21 cellular contexts compared by ENCODE assay signal in the genomic region with DNA sequence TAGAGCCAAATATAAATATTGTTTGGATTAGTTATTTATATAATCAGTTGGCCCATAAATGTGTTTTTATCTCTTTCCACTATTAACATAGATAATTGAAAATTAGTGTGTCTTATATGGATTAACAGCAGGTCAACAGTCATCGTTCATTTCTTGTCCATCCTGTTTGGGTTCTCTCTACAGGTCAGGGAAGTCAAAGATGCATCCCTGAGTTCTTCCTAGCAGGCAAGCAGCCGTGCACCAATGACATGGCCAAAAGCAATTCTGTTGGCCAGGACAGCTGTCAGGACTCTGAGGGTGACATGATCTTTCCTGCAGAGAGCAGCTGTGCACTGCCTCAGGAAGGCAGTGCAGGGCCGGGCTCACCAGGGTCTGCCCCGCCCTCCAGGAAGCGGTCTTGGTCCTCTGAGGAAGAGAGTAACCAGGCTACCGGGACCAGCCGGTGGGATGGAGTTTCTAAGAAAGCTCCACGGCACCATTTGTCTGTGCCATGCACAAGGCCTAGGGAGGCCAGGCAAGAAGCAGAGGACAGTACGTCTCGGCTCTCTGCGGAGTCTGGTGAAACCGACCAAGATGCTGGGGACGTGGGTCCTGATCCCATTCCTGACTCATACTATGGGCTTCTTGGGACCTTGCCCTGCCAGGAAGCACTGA. TPM values are rescaled to one million over a fixed set of nuclear protein-coding genes. Genes with fewer than 3 reads are reported as not detected.
DNase-seq lines count a peak whose midpoint lies in the region; ATAC-seq, FAIRE-seq and TF ChIP-seq lines count a peak whose summit lies in the region.
"Had no signal": no experiment of that assay in that cellular context is flagged by ENCODE, and none has a peak within 500 bp of the region (broad histone marks: within the 10 kb centered on the region; RNA-seq: fewer than 3 reads in every experiment).

No MANE protein-coding gene starts in this region.

- TF ChIP-seq CTCF in endothelial cell (IDR thresholded peaks at IDR 0.05; ENCODE audit: unreplicated experiment) (no peak), gastrocnemius medialis (IDR thresholded peaks at IDR 0.05 in 4 of 5, conservative IDR thresholded peaks at IDR 0.05 in 1 of 5) (no peak), D721Med (IDR thresholded peaks at IDR 0.05; ENCODE audit: insufficient read depth, missing control alignments) (no peak)

- peaks cover 25% of the 10 kb centered on the region for H3K36me3 Mint-ChIP-seq in endothelial cell (ENCODE audit: low read depth, unreplicated experiment)
- H3K36me3 Mint-ChIP-seq in activated CD8-positive, alpha-beta T cell treated with anti-CD3 and anti-CD28 coated beads, Interleukin-2, amount 10 ng/mL, durations not matched to agents 7 days and 5 days (ENCODE audit: low read depth) = peaks cover 50% of the 10 kb centered on the region

- no peaks in the 10 kb centered on the region for H3K9me3 Mint-ChIP-seq in endothelial cell (ENCODE audit: unreplicated experiment)
- no peaks in the 10 kb centered on the region for H3K9me3 Mint-ChIP-seq in activated CD8-positive, alpha-beta T cell treated with anti-CD3 and anti-CD28 coated beads, Interleukin-2, amount 10 ng/mL, durations not matched to agents 7 days and 5 days (ENCODE audit: insufficient read depth)
- H3K9me3 Mint-ChIP-seq: activated CD8-positive, alpha-beta T cell treated with anti-CD3 and anti-CD28 coated beads for 36 hours; activated naive CD8-positive, alpha-beta T cell treated with anti-CD3 and anti-CD28 coated beads, Interleukin-2, amount 50 U/mL, for 24 hours had no signal

- H3K4me3 ChIP-seq in gastrocnemius medialis = no peak overlapping the region

- peak; percentile 72 for ATAC-seq in left colon
- ATAC-seq in gastrocnemius medialis = peak; percentile 54 to 90
- ATAC-seq in activated CD8-positive, alpha-beta T cell treated with anti-CD3 and anti-CD28 coated beads, Interleukin-2, amount 10 ng/mL, durations not matched to agents 7 days and 5 days = no peak
- no peak for ATAC-seq in HG03342 (IDR thresholded peaks at IDR 0.05; ENCODE audit: unreplicated experiment)
- ATAC-seq: activated CD8-positive, alpha-beta T cell treated with anti-CD3 and anti-CD28 coated beads for 36 hours; activated naive CD8-positive, alpha-beta T cell treated with anti-CD3 and anti-CD28 coated beads, Interleukin-2, amount 50 U/mL, for 24 hours; sciatic nerve had no signal

- no peak overlapping the region for H3K27ac Mint-ChIP-seq in endothelial cell (ENCODE audit: unreplicated experiment)
- H3K27ac Mint-ChIP-seq in activated CD8-positive, alpha-beta T cell treated with anti-CD3 and anti-CD28 coated beads, Interleukin-2, amount 10 ng/mL, durations not matched to agents 7 days and 5 days = no peak overlapping the region
- H3K27ac Mint-ChIP-seq: activated CD8-positive, alpha-beta T cell treated with anti-CD3 and anti-CD28 coated beads for 36 hours; T-helper 1 cell treated with Interleukin-12 subunit alpha and Interleukin-12 subunit beta and Interleukin-4 antibody, amounts not matched to agents 30 μg/mL and 1 μg/mL, for 36 hours had no signal

- H3K4me3 Mint-ChIP-seq in endothelial cell (ENCODE audit: unreplicated experiment) = no peak overlapping the region
- no peak overlapping the region for H3K4me3 Mint-ChIP-seq in activated CD8-positive, alpha-beta T cell treated with anti-CD3 and anti-CD28 coated beads, Interleukin-2, amount 10 ng/mL, durations not matched to agents 7 days and 5 days
- H3K4me3 Mint-ChIP-seq: activated CD8-positive, alpha-beta T cell treated with anti-CD3 and anti-CD28 coated beads for 36 hours; activated naive CD8-positive, alpha-beta T cell treated with anti-CD3 and anti-CD28 coated beads, Interleukin-2, amount 50 U/mL, for 24 hours; T-helper 1 cell treated with Interleukin-12 subunit alpha and Interleukin-12 subunit beta and Interleukin-4 antibody, amounts not matched to agents 30 μg/mL and 1 μg/mL, for 36 hours had no signal

- DNase-seq in LHCN-M2 (ENCODE audit: low read depth) = peak; percentile 79
- peak; percentile 15 for DNase-seq in endothelial cell (ENCODE audit: low spot score)
- no peak for DNase-seq in left colon
- peak in 1 of 2 donors; percentile 58 for DNase-seq in gastrocnemius medialis
- DNase-seq in NOMO-1 (lab: John Stamatoyannopoulos, UW; ENCODE audit: unreplicated experiment in 2 of 2) = no peak
- no peak for DNase-seq in activated CD8-positive, alpha-beta T cell treated with anti-CD3 and anti-CD28 coated beads, Interleukin-2, amount 10 ng/mL, durations not matched to agents 7 days and 5 days
- no peak for DNase-seq in D721Med (ENCODE audit: insufficient read length, low spot score)
- DNase-seq: activated CD8-positive, alpha-beta T cell treated with anti-CD3 and anti-CD28 coated beads for 36 hours; activated naive CD8-positive, alpha-beta T cell treated with anti-CD3 and anti-CD28 coated beads, Interleukin-2, amount 50 U/mL, for 24 hours; effector CD8-positive, alpha-beta T cell; hippocampal formation; islet precursor cell; KG1; NCI-H1092; NCI-H2081 treated with DMSO at 0.1 percent for 48 hours; NCI-H526; nucleus accumbens; SHP77 treated with DMSO at 0.1 percent for 48 hours had no signal

- H3K36me3 ChIP-seq in gastrocnemius medialis = peaks cover 0 to 23% of the 10 kb centered on the region in 2 donors

- H3K9me3 ChIP-seq in gastrocnemius medialis = no peaks in the 10 kb centered on the region

- TF ChIP-seq POLR2A in gastrocnemius medialis (IDR thresholded peaks at IDR 0.05) = no peak

- peaks cover 6% of the 10 kb centered on the region for H3K4me1 Mint-ChIP-seq in endothelial cell (ENCODE audit: unreplicated experiment)
- peaks cover 8% of the 10 kb centered on the region for H3K4me1 Mint-ChIP-seq in activated CD8-positive, alpha-beta T cell treated with anti-CD3 and anti-CD28 coated beads, Interleukin-2, amount 10 ng/mL, durations not matched to agents 7 days and 5 days (ENCODE audit: low read depth)

- H3K27me3 Mint-ChIP-seq in endothelial cell (ENCODE audit: unreplicated experiment) = peaks cover 2% of the 10 kb centered on the region
- no peaks in the 10 kb centered on the region for H3K27me3 Mint-ChIP-seq in activated CD8-positive, alpha-beta T cell treated with anti-CD3 and anti-CD28 coated beads, Interleukin-2, amount 10 ng/mL, durations not matched to agents 7 days and 5 days (ENCODE audit: low read depth)
- H3K27me3 Mint-ChIP-seq: activated CD8-positive, alpha-beta T cell treated with anti-CD3 and anti-CD28 coated beads for 36 hours; activated naive CD8-positive, alpha-beta T cell treated with anti-CD3 and anti-CD28 coated beads, Interleukin-2, amount 50 U/mL, for 24 hours had no signal

- H3K27me3 ChIP-seq in gastrocnemius medialis = no peaks in the 10 kb centered on the region

- in situ Hi-C loops in gastrocnemius medialis (cut with MboI; ENCODE audit: low sequenced_read_pairs in 4 of 4) = no loop called here

- FAIRE-seq in D721Med (lab: Jason Lieb, UNC) = no peak

- H3K4me1 ChIP-seq in gastrocnemius medialis = peaks cover 9 to 10% of the 10 kb centered on the region in 2 donors

- intact Hi-C loops in left colon (cut with DNase I, micrococcal nuclease) (no loop called here), gastrocnemius medialis (cut with DNase I; ENCODE audit: low total_unique reads) (no loop called here)

- peak overlapping the region in 3 of 4 donors; percentile 13 to 62 (median 26) for H3K27ac ChIP-seq in gastrocnemius medialis

- CTCF ChIA-PET in activated CD8-positive, alpha-beta T cell treated with anti-CD3 and anti-CD28 coated beads, Interleukin-2, amount 10 ng/mL, durations not matched to agents 7 days and 5 days (lab: Charles Lee) = no interaction called here

- POLR2A ChIA-PET in activated CD8-positive, alpha-beta T cell treated with anti-CD3 and anti-CD28 coated beads, Interleukin-2, amount 10 ng/mL, durations not matched to agents 7 days and 5 days (lab: Charles Lee) = no interaction called here

RNA-seq across cellular contexts. Expression of a gene that starts 15.9 kb away (rescaled TPM):
- 64.9 and 77.7 TPM in 2 replicates for total RNA-seq in LHCN-M2 (2014; rRNA removed)
- polyA plus RNA-seq in LHCN-M2 (2012) = 31.4 TPM
- 95.2 TPM for total RNA-seq in endothelial cell (ENCODE audit: unreplicated experiment)
- total RNA-seq in left colon = 10 to 100 TPM; 75.3 to 89.7 TPM
- 10 to 100 TPM; 62.6 to 96.9 (median 68.2) TPM for total RNA-seq in gastrocnemius medialis
- 10 to 100 TPM; 62.6 to 64.4 TPM for total RNA-seq in activated CD8-positive, alpha-beta T cell treated with anti-CD3 and anti-CD28 coated beads, Interleukin-2, amount 10 ng/mL, durations not matched to agents 7 days and 5 days

RNA-seq across cellular contexts. Expression of a gene that starts 16.3 kb away (rescaled TPM):
- total RNA-seq in LHCN-M2 (2014; rRNA removed) (9.9 and 10.6 TPM in 2 replicates), endothelial cell (ENCODE audit: unreplicated experiment) (6.6 TPM), left colon (1 to 10 TPM; 6.7 to 7.1 TPM), gastrocnemius medialis (1 to 10 TPM; 1.4 to 5.4 (median 3.8) TPM)
- 5.2 TPM for polyA plus RNA-seq in LHCN-M2 (2012)
- total RNA-seq in activated CD8-positive, alpha-beta T cell treated with anti-CD3 and anti-CD28 coated beads, Interleukin-2, amount 10 ng/mL, durations not matched to agents 7 days and 5 days = 1 to 10 TPM; 5.2 to 5.7 TPM

Comparison
In these comparisons a context has a peak if more than half of its experiments do, and no peak if none do; other contexts are left out.
1. DNase-seq: peak in LHCN-M2 (single experiment) and endothelial cell (single experiment); none in left colon (0 of 2), NOMO-1 (0 of 2), activated CD8-positive, alpha-beta T cell treated with anti-CD3 and anti-CD28 coated beads, Interleukin-2, amount 10 ng/mL, durations not matched to agents 7 days and 5 days (single experiment) and D721Med (single experiment).
2. ATAC-seq: peak in left colon (single experiment) and gastrocnemius medialis (2 of 2); none in activated CD8-positive, alpha-beta T cell treated with anti-CD3 and anti-CD28 coated beads, Interleukin-2, amount 10 ng/mL, durations not matched to agents 7 days and 5 days (single experiment) and HG03342 (single experiment).